ENCODE assay signal across 1 cellular context in the genomic region with DNA sequence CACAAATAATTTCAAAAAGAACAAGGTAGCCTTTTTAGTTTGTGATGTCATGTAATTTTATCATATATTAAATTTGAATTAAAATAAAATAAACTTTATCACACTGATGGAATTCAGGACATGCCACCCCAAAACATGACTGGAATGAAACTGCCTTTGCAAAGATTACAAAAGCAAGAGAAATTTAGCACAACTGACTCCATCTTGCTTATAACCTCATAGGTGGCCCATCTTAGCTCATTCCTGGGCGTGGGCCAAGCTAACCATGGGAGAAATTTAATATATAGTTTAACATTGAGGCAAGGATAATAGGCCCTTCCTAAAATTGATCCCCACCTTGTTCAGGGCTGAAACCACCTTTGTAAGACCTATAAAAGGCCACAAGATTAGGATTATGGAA.
TF ChIP-seq lines count a peak whose summit lies in the region.

No MANE protein-coding gene starts in this region.

TF ChIP-seq in K562, 482 proteins besides CTCF, POLR2A, EP300 and RAD21 (continued from another document):
- TF ChIP-seq HSF4 (CRISPR knock-in tag; IDR thresholded peaks at IDR 0.05; ENCODE audit: borderline replicate concordance) (peak; percentile 44; the same call in 1 of the 2 replicates), HNRNPL (IDR thresholded peaks at IDR 0.05; ENCODE audit: low read depth, low read length) (no peak), RFX7 (CRISPR knock-in tag; IDR thresholded peaks at IDR 0.05) (no peak), ILF3 (IDR thresholded peaks at IDR 0.05; ENCODE audit: borderline replicate concordance) (no peak), SMAD4 (CRISPR knock-in tag; conservative IDR thresholded peaks at IDR 0.05) (peak; percentile 77), ZNF274 (IDR thresholded peaks at IDR 0.05; ENCODE audit: borderline replicate concordance, low read depth, low read length) (no peak), MEF2D (tag; conservative IDR thresholded peaks at IDR 0.05; ENCODE audit: low read depth) (peak; percentile 69; the same call in 1 of the 2 replicates), ZNF165 (CRISPR knock-in tag; IDR thresholded peaks at IDR 0.05; ENCODE audit: borderline replicate concordance) (0 out of 2 replicates have a peak, but pooled peaks have one; percentile 55), SETDB1 (IDR thresholded peaks at IDR 0.05; ENCODE audit: low read length) (no peak), COPS2 (conservative IDR thresholded peaks at IDR 0.05) (no peak), ZNF174 (CRISPR knock-in tag; IDR thresholded peaks at IDR 0.05) (no peak), POLR2H (tag; IDR thresholded peaks at IDR 0.05; ENCODE audit: low read depth) (peak; percentile 33), MAZ (CRISPR knock-in tag; conservative IDR thresholded peaks at IDR 0.05 in 1 of 2, IDR thresholded peaks at IDR 0.05 in 1 of 2) (no peak), SMAD3 (CRISPR knock-in tag; conservative IDR thresholded peaks at IDR 0.05) (peak; percentile 81), SMARCA4 (IDR thresholded peaks at IDR 0.05) (no peak), ZNF121 (CRISPR knock-in tag; conservative IDR thresholded peaks at IDR 0.05) (no peak), STAT5A (IDR thresholded peaks at IDR 0.05; ENCODE audit: borderline replicate concordance, low read length) (no peak), HMGN3 (IDR thresholded peaks at IDR 0.05; ENCODE audit: borderline replicate concordance, extremely low read depth, insufficient read length, low read depth, low read length) (no peak), CHCHD3 (CRISPR knock-in tag; IDR thresholded peaks at IDR 0.05) (no peak), MECOM (CRISPR knock-in tag; IDR thresholded peaks at IDR 0.05) (peak; percentile 79; the same call in 1 of the 2 replicates), BMI1 (IDR thresholded peaks at IDR 0.05; ENCODE audit: low read length) (no peak)
- TF ChIP-seq, protein P1, sequence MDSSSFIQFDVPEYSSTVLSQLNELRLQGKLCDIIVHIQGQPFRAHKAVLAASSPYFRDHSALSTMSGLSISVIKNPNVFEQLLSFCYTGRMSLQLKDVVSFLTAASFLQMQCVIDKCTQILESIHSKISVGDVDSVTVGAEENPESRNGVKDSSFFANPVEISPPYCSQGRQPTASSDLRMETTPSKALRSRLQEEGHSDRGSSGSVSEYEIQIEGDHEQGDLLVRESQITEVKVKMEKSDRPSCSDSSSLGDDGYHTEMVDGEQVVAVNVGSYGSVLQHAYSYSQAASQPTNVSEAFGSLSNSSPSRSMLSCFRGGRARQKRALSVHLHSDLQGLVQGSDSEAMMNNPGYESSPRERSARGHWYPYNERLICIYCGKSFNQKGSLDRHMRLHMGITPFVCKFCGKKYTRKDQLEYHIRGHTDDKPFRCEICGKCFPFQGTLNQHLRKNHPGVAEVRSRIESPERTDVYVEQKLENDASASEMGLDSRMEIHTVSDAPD (CRISPR knock-in tag; IDR thresholded peaks at IDR 0.05): no peak
- TF ChIP-seq, protein P2, sequence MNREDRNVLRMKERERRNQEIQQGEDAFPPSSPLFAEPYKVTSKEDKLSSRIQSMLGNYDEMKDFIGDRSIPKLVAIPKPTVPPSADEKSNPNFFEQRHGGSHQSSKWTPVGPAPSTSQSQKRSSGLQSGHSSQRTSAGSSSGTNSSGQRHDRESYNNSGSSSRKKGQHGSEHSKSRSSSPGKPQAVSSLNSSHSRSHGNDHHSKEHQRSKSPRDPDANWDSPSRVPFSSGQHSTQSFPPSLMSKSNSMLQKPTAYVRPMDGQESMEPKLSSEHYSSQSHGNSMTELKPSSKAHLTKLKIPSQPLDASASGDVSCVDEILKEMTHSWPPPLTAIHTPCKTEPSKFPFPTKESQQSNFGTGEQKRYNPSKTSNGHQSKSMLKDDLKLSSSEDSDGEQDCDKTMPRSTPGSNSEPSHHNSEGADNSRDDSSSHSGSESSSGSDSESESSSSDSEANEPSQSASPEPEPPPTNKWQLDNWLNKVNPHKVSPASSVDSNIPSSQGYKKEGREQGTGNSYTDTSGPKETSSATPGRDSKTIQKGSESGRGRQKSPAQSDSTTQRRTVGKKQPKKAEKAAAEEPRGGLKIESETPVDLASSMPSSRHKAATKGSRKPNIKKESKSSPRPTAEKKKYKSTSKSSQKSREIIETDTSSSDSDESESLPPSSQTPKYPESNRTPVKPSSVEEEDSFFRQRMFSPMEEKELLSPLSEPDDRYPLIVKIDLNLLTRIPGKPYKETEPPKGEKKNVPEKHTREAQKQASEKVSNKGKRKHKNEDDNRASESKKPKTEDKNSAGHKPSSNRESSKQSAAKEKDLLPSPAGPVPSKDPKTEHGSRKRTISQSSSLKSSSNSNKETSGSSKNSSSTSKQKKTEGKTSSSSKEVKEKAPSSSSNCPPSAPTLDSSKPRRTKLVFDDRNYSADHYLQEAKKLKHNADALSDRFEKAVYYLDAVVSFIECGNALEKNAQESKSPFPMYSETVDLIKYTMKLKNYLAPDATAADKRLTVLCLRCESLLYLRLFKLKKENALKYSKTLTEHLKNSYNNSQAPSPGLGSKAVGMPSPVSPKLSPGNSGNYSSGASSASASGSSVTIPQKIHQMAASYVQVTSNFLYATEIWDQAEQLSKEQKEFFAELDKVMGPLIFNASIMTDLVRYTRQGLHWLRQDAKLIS (CRISPR knock-in tag; IDR thresholded peaks at IDR 0.05): no peak
